Comparison of ENCODE assay signal across 12 cellular contexts in genomic region chr7:129108583-129108982, GRCh38.
"Had no signal": no experiment of that assay in that cellular context is flagged by ENCODE, and none has a peak within 500 bp of the region (broad histone marks: within the 10 kb centered on the region; RNA-seq: fewer than 3 reads in every experiment).

No MANE protein-coding gene starts in this region.

- H3K27me3 Mint-ChIP-seq: activated naive CD8-positive, alpha-beta T cell treated with anti-CD3 and anti-CD28 coated beads, Interleukin-2, amount 50 U/mL, for 24 hours; central memory CD8-positive, alpha-beta T cell had no signal

- H3K36me3 ChIP-seq: left ventricle myocardium inferior had no signal

- H3K27ac ChIP-seq: left ventricle myocardium inferior, VCaP had no signal

- H3K4me3 Mint-ChIP-seq: activated naive CD8-positive, alpha-beta T cell treated with anti-CD3 and anti-CD28 coated beads, Interleukin-2, amount 50 U/mL, for 24 hours; central memory CD8-positive, alpha-beta T cell; effector memory CD8-positive, alpha-beta T cell; neural crest cell had no signal

- ATAC-seq: activated naive CD8-positive, alpha-beta T cell treated with anti-CD3 and anti-CD28 coated beads, Interleukin-2, amount 50 U/mL, for 24 hours; effector memory CD8-positive, alpha-beta T cell had no signal

- DNase-seq: activated CD4-positive, alpha-beta T cell treated with anti-CD3 and anti-CD28 coated beads for 4 hours; activated naive CD4-positive, alpha-beta T cell treated with Interleukin-2 at 50 U/mL for 16 hours; activated naive CD8-positive, alpha-beta T cell treated with anti-CD3 and anti-CD28 coated beads, Interleukin-2, amount 50 U/mL, for 24 hours; effector memory CD8-positive, alpha-beta T cell; erythroblast; islet precursor cell; left ventricle myocardium inferior; small intestine; SW 1271 had no signal

- H3K9me3 Mint-ChIP-seq: activated naive CD8-positive, alpha-beta T cell treated with anti-CD3 and anti-CD28 coated beads, Interleukin-2, amount 50 U/mL, for 24 hours; central memory CD8-positive, alpha-beta T cell; effector memory CD8-positive, alpha-beta T cell had no signal

- H3K4me1 ChIP-seq: left ventricle myocardium inferior had no signal

- H3K4me3 ChIP-seq: left ventricle myocardium inferior had no signal

- H3K9me3 ChIP-seq: left ventricle myocardium inferior had no signal

- H3K4me1 Mint-ChIP-seq: activated naive CD8-positive, alpha-beta T cell treated with anti-CD3 and anti-CD28 coated beads, Interleukin-2, amount 50 U/mL, for 24 hours; central memory CD8-positive, alpha-beta T cell had no signal
